Comparison of ENCODE assay signal across 6 cellular contexts in genomic region chr16:30076276-30076791, GRCh38. TPM values are rescaled to one million over a fixed set of nuclear protein-coding genes. Genes with fewer than 3 reads are reported as not detected.
A peak's percentile ranks its signal among the peaks of the same experiment; 100 is the strongest.
DNase-seq lines count a peak whose midpoint lies in the region; ATAC-seq and TF ChIP-seq lines count a peak whose summit lies in the region.

No MANE protein-coding gene starts in this region.

- H3K9me3 ChIP-seq in prostate gland = no peaks in the 10 kb centered on the region

- no peak for TF ChIP-seq POLR2A in prostate gland (IDR thresholded peaks at IDR 0.05)

- H3K4me1 ChIP-seq in prostate gland (replicated peaks) = peaks cover 11% of the 10 kb centered on the region

- intact Hi-C loops in dendritic cell treated with granulocyte-macrophage colony-stimulating factor and Interleukin-4, amounts not matched to agents 40 ng/mL and 50 ng/mL, for 4 days (cut with micrococcal nuclease) = no loop called here
- intact Hi-C loops in prostate gland (cut with DNase I) = no loop called here

- H3K27me3 Mint-ChIP-seq in dendritic cell treated with granulocyte-macrophage colony-stimulating factor and Interleukin-4, amounts not matched to agents 40 ng/mL and 50 ng/mL, for 4 days = no peaks in the 10 kb centered on the region

- H3K27ac Mint-ChIP-seq in dendritic cell treated with granulocyte-macrophage colony-stimulating factor and Interleukin-4, amounts not matched to agents 40 ng/mL and 50 ng/mL, for 4 days = peak overlapping the region; percentile 86

- H3K9me3 Mint-ChIP-seq in dendritic cell treated with granulocyte-macrophage colony-stimulating factor and Interleukin-4, amounts not matched to agents 40 ng/mL and 50 ng/mL, for 4 days = no peaks in the 10 kb centered on the region

- no peak for TF ChIP-seq CTCF in prostate gland (IDR thresholded peaks at IDR 0.05)

- H3K36me3 ChIP-seq in prostate gland = no peaks in the 10 kb centered on the region

- H3K27ac ChIP-seq in prostate gland = peak overlapping the region; percentile 81 to 86

- peak overlapping the region; percentile 75 to 98 for H3K4me3 ChIP-seq in prostate gland

- peaks cover 34% of the 10 kb centered on the region for H3K4me1 Mint-ChIP-seq in dendritic cell treated with granulocyte-macrophage colony-stimulating factor and Interleukin-4, amounts not matched to agents 40 ng/mL and 50 ng/mL, for 4 days (ENCODE audit: low read depth)

- no peaks in the 10 kb centered on the region for H3K27me3 ChIP-seq in prostate gland (replicated peaks; ENCODE audit: insufficient read depth)

- peak; percentile 37 for ATAC-seq in HG03280 (IDR thresholded peaks at IDR 0.05; ENCODE audit: unreplicated experiment)

- peaks cover 90% of the 10 kb centered on the region for H3K36me3 Mint-ChIP-seq in dendritic cell treated with granulocyte-macrophage colony-stimulating factor and Interleukin-4, amounts not matched to agents 40 ng/mL and 50 ng/mL, for 4 days (ENCODE audit: low read depth)

- peak overlapping the region; percentile 88 for H3K4me3 Mint-ChIP-seq in dendritic cell treated with granulocyte-macrophage colony-stimulating factor and Interleukin-4, amounts not matched to agents 40 ng/mL and 50 ng/mL, for 4 days

- 1% methylated on average over 32 of the region's 33 CpGs for WGBS in prostate gland

- DNase-seq in EH (ENCODE audit: low read depth) (peak; percentile 34), prostate gland (ENCODE audit: low spot score) (no peak), SHP77 treated with DMSO at 0.1 percent for 48 hours (lab: John Stamatoyannopoulos, UW) (no peak), NCI-H748 (lab: John Stamatoyannopoulos, UW; ENCODE audit: unreplicated experiment) (no peak)

RNA-seq across cellular contexts. Expression of gene PPP4C, which starts 0.5 kb away (rescaled TPM):
- total RNA-seq in prostate gland = 10 to 100 TPM; 67.8 to 85.4 TPM

RNA-seq across cellular contexts. Expression of gene ALDOA, which starts 10.8 kb away (rescaled TPM):
- 100 to 1,000 TPM; 884 to 943 TPM for total RNA-seq in prostate gland

RNA-seq across cellular contexts. Expression of gene TBX6, which starts 15.4 kb away (rescaled TPM):
- total RNA-seq in prostate gland = 1 to 10 TPM; 1.5 to 2.5 TPM

RNA-seq across cellular contexts. Expression of gene YPEL3, which starts 19.7 kb away (rescaled TPM):
- total RNA-seq in prostate gland = 100 to 1,000 TPM; 150 to 164 TPM

RNA-seq across cellular contexts. Expression of gene GDPD3, which starts 37.0 kb away (rescaled TPM):
- 1 to 10 TPM in 1 of 2 donors, under 1 TPM in 1; 0.91 to 2.4 TPM for total RNA-seq in prostate gland
